ENCODE assay signal across 1 cellular context in genomic region chr6:105588116-105588710, GRCh38.
TF ChIP-seq lines count a peak whose summit lies in the region.

No MANE protein-coding gene starts in this region.

TF ChIP-seq in HepG2, 621 proteins besides CTCF, POLR2A, EP300 and RAD21 (continued from another document):
- TF ChIP-seq FOXP1 (IDR thresholded peaks at IDR 0.05) (no peak), FOXP1 (CRISPR knock-in tag; IDR thresholded peaks at IDR 0.05) (no peak), EHMT2 (IDR thresholded peaks at IDR 0.05; ENCODE audit: borderline replicate concordance, low read depth, low read length) (no peak), ZNF3 (CRISPR knock-in tag; IDR thresholded peaks at IDR 0.05) (no peak), HHEX (CRISPR knock-in tag; IDR thresholded peaks at IDR 0.05) (no peak)
- TF ChIP-seq, protein P1, sequence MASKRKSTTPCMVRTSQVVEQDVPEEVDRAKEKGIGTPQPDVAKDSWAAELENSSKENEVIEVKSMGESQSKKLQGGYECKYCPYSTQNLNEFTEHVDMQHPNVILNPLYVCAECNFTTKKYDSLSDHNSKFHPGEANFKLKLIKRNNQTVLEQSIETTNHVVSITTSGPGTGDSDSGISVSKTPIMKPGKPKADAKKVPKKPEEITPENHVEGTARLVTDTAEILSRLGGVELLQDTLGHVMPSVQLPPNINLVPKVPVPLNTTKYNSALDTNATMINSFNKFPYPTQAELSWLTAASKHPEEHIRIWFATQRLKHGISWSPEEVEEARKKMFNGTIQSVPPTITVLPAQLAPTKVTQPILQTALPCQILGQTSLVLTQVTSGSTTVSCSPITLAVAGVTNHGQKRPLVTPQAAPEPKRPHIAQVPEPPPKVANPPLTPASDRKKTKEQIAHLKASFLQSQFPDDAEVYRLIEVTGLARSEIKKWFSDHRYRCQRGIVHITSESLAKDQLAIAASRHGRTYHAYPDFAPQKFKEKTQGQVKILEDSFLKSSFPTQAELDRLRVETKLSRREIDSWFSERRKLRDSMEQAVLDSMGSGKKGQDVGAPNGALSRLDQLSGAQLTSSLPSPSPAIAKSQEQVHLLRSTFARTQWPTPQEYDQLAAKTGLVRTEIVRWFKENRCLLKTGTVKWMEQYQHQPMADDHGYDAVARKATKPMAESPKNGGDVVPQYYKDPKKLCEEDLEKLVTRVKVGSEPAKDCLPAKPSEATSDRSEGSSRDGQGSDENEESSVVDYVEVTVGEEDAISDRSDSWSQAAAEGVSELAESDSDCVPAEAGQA (IDR thresholded peaks at IDR 0.05; ENCODE audit: low read depth), result no peak
- TF ChIP-seq, protein P1 (CRISPR knock-in tag; IDR thresholded peaks at IDR 0.05; ENCODE audit: borderline replicate concordance), result no peak
